In genomic region chr11:65499713-65500261, GRCh38 we compare ENCODE assay signal across 1 cellular context.
TF ChIP-seq lines count a peak whose summit lies in the region.

No MANE protein-coding gene starts in this region.

TF ChIP-seq in A549, 52 proteins besides CTCF, POLR2A, EP300 and RAD21 (continued from another document):
- TF ChIP-seq HMGXB4 (CRISPR knock-in tag; IDR thresholded peaks at IDR 0.05; ENCODE audit: borderline replicate concordance): peak; percentile 75; the same call in 1 of the 2 replicates
- no peak for TF ChIP-seq FOSB (CRISPR knock-in tag; IDR thresholded peaks at IDR 0.05)
- no peak for TF ChIP-seq BHLHE40 (IDR thresholded peaks at IDR 0.05; ENCODE audit: low read depth, low read length)
- no peak for TF ChIP-seq REST (IDR thresholded peaks at IDR 0.05)
- no peak for TF ChIP-seq E2F6 (IDR thresholded peaks at IDR 0.05; ENCODE audit: borderline replicate concordance, low read depth)
- no peak for TF ChIP-seq FOSL2 (IDR thresholded peaks at IDR 0.05)
- TF ChIP-seq FOSL2 (CRISPR knock-in tag; IDR thresholded peaks at IDR 0.05): no peak
- no peak for TF ChIP-seq ELK1 (IDR thresholded peaks at IDR 0.05; ENCODE audit: low read depth, low read length)
- TF ChIP-seq RARB (CRISPR knock-in tag; IDR thresholded peaks at IDR 0.05): no peak
- TF ChIP-seq USF2 (IDR thresholded peaks at IDR 0.05): no peak
- TF ChIP-seq KDM1A (IDR thresholded peaks at IDR 0.05; ENCODE audit: low read depth): no peak
